Comparison of ENCODE assay signal across 1 cellular context in genomic region chr16:77212736-77213541, GRCh38.
TF ChIP-seq lines count a peak whose summit lies in the region.

No MANE protein-coding gene starts in this region.

TF ChIP-seq in K562, 482 proteins besides CTCF, POLR2A, EP300 and RAD21 (continued from another document and continues in another):
- TF ChIP-seq THRB (CRISPR knock-in tag; conservative IDR thresholded peaks at IDR 0.05) (no peak), MLX (CRISPR knock-in tag; conservative IDR thresholded peaks at IDR 0.05) (no peak), SRSF7 (optimal IDR thresholded peaks at IDR 0.05; ENCODE audit: low read depth, low read length) (no peak), CBFA2T3 (IDR thresholded peaks at IDR 0.05) (no peak), ZNF778 (CRISPR knock-in tag; IDR thresholded peaks at IDR 0.05) (no peak), ZNF184 (CRISPR knock-in tag; IDR thresholded peaks at IDR 0.05) (no peak), ZNF318 (IDR thresholded peaks at IDR 0.05; ENCODE audit: borderline replicate concordance in 1 of 2, low read depth in 1 of 2) (no peak), DDX20 (tag; IDR thresholded peaks at IDR 0.05; ENCODE audit: low read depth) (no peak), PHF8 (IDR thresholded peaks at IDR 0.05; ENCODE audit: borderline replicate concordance, low read length) (peak; percentile 41; the same call in 1 of the 2 replicates), PREB (CRISPR knock-in tag; IDR thresholded peaks at IDR 0.05) (no peak), ZNF699 (CRISPR knock-in tag; IDR thresholded peaks at IDR 0.05; ENCODE audit: insufficient replicate concordance) (no peak), PPARD (CRISPR knock-in tag; IDR thresholded peaks at IDR 0.05) (no peak), ATF1 (CRISPR knock-in tag; IDR thresholded peaks at IDR 0.05) (no peak), ATF1 (tag; IDR thresholded peaks at IDR 0.05) (peak; percentile 29; the same call in 1 of the 2 replicates), SREBF1 (IDR thresholded peaks at IDR 0.05; ENCODE audit: borderline replicate concordance, low read depth, low read length) (no peak), SIX5 (IDR thresholded peaks at IDR 0.05; ENCODE audit: borderline replicate concordance in 1 of 2, insufficient read depth in 1 of 2, low read depth in 1 of 2, low read length in 2 of 2) (no peak), ZBTB11 (CRISPR knock-in tag; IDR thresholded peaks at IDR 0.05) (0 out of 6 replicates have a peak, but pooled peaks of 1 of the 3 experiments have one; percentile 46), BRD9 (IDR thresholded peaks at IDR 0.05; ENCODE audit: low read depth, partially characterized antibody) (no peak), PHF21A (IDR thresholded peaks at IDR 0.05; ENCODE audit: borderline replicate concordance, low read depth) (no peak), TFAP4 (CRISPR knock-in tag; IDR thresholded peaks at IDR 0.05; ENCODE audit: borderline replicate concordance) (peak; percentile 5; the same call in 1 of the 2 replicates), STAT6 (CRISPR knock-in tag; IDR thresholded peaks at IDR 0.05) (no peak), ZNF436 (CRISPR knock-in tag; IDR thresholded peaks at IDR 0.05) (no peak), SMARCC2 (IDR thresholded peaks at IDR 0.05; ENCODE audit: low read depth) (no peak), CTCFL (IDR thresholded peaks at IDR 0.05; ENCODE audit: borderline replicate concordance, insufficient read depth, low read depth, low read length, poor library complexity, severe bottlenecking) (no peak), CBFA2T2 (conservative IDR thresholded peaks at IDR 0.05) (no peak), FOXK1 (CRISPR knock-in tag; IDR thresholded peaks at IDR 0.05; ENCODE audit: borderline replicate concordance) (no peak), PCBP2 (IDR thresholded peaks at IDR 0.05; ENCODE audit: low read depth, low read length, poor library complexity, severe bottlenecking) (no peak), NR2F6 (CRISPR knock-in tag; IDR thresholded peaks at IDR 0.05) (no peak), NEUROD1 (IDR thresholded peaks at IDR 0.05; ENCODE audit: borderline replicate concordance, low read depth, low read length, partially characterized antibody) (no peak), ZSCAN32 (CRISPR knock-in tag; IDR thresholded peaks at IDR 0.05) (no peak), ZNF280B (CRISPR knock-in tag; IDR thresholded peaks at IDR 0.05) (no peak), RBFOX2 (IDR thresholded peaks at IDR 0.05; ENCODE audit: low read depth, low read length) (peak; percentile 65), THRAP3 (IDR thresholded peaks at IDR 0.05; ENCODE audit: borderline replicate concordance) (no peak)
